Comparison of ENCODE assay signal across 20 cellular contexts in genomic region chr12:91222746-91223145, GRCh38. TPM values are rescaled to one million over a fixed set of nuclear protein-coding genes. Genes with fewer than 3 reads are reported as not detected.
DNase-seq lines count a peak whose midpoint lies in the region; ATAC-seq, FAIRE-seq and TF ChIP-seq lines count a peak whose summit lies in the region.
"Had no signal": no experiment of that assay in that cellular context is flagged by ENCODE, and none has a peak within 500 bp of the region (broad histone marks: within the 10 kb centered on the region; RNA-seq: fewer than 3 reads in every experiment).

No MANE protein-coding gene starts in this region.

- H3K9me3 ChIP-seq in stomach (no peaks in the 10 kb centered on the region), Peyer's patch (no peaks in the 10 kb centered on the region)

- no peak for FAIRE-seq in GM19239 (lab: Jason Lieb, UNC)
- FAIRE-seq: HTR-8/SVneo, RCC 7860 had no signal

- 50 to 65% (median 57%) methylated on average over 3 of the region's 3 CpGs for WGBS in stomach, 5 donors

- H3K4me1 ChIP-seq in stomach: peaks cover 0 to 7% (median 0%) of the 10 kb centered on the region in 4 donors
- H3K4me1 ChIP-seq in Peyer's patch: no peaks in the 10 kb centered on the region

- TF ChIP-seq POLR2A in stomach (IDR thresholded peaks at IDR 0.05) (no peak), Peyer's patch (IDR thresholded peaks at IDR 0.05) (no peak)

- intact Hi-C loops in left ventricle myocardium superior (cut with micrococcal nuclease): no loop called here
- intact Hi-C loops in stomach (cut with DNase I; ENCODE audit: low total_unique reads): no loop called here

- DNase-seq in HS-27A (ENCODE audit: low read depth) (peak; percentile 34), astrocyte of the hippocampus (ENCODE audit: low read depth, low spot score) (peak; percentile 50), left ventricle myocardium superior (no peak), stomach (no peak), GM19239 (ENCODE audit: insufficient read length, low spot score) (no peak), Peyer's patch (no peak)
- DNase-seq: activated CD4-positive, alpha-beta T cell treated with anti-CD3 and anti-CD28 coated beads for 4 hours; activated naive CD8-positive, alpha-beta T cell treated with anti-CD3 and anti-CD28 coated beads, Interleukin-2, amount 10 ng/mL, durations not matched to agents 7 days and 5 days; activated T-cell treated with anti-CD3 and anti-CD28 coated beads, Interleukin-2, amount 50 U/mL, for 1 hour; CD8-positive, alpha-beta T cell; cortex of kidney; immature natural killer cell; MM.1S; NCI-H1930; NCI-H69; stimulated activated CD4-positive, alpha-beta T cell treated with anti-CD3 and anti-CD28 coated beads, Interleukin-12 subunit alpha, Interleukin-12 subunit beta, amount 100 ng/mL, for 4 hours had no signal

- no peak for TF ChIP-seq CTCF in stomach (IDR thresholded peaks at IDR 0.05)
- no peak for TF ChIP-seq CTCF in Peyer's patch (IDR thresholded peaks at IDR 0.05)

- H3K27ac ChIP-seq in stomach: peak overlapping the region in 3 of 5 donors; percentile 5 to 31 (median 22)
- H3K27ac ChIP-seq in Peyer's patch: no peak overlapping the region

- H3K36me3 ChIP-seq in stomach (no peaks in the 10 kb centered on the region), Peyer's patch (no peaks in the 10 kb centered on the region)

- ATAC-seq in left ventricle myocardium superior (peak; percentile 38), HG03469 (IDR thresholded peaks at IDR 0.05; ENCODE audit: unreplicated experiment) (no peak)
- ATAC-seq: CD8-positive, alpha-beta T cell had no signal

- H3K27me3 ChIP-seq in stomach (no peaks in the 10 kb centered on the region), Peyer's patch (no peaks in the 10 kb centered on the region)

- no peak for TF ChIP-seq EP300 in stomach (IDR thresholded peaks at IDR 0.05)

- H3K4me3 ChIP-seq in stomach (no peak overlapping the region), Peyer's patch (no peak overlapping the region)

RNA-seq across cellular contexts. Expression of gene DCN, which starts 40.1 kb away (rescaled TPM):
- total RNA-seq in left ventricle myocardium superior (741 TPM), stomach (1,000 to 10,000 TPM in 1 of 5 donors, 100 to 1,000 TPM in 4; 189 to 1,044 (median 516) TPM), Peyer's patch (100 to 1,000 TPM; 142 to 543 (median 309) TPM)
- 100 to 1,000 TPM; 145 to 368 (median 223) TPM for polyA plus RNA-seq in stomach
- total RNA-seq: activated naive CD8-positive, alpha-beta T cell treated with anti-CD3 and anti-CD28 coated beads, Interleukin-2, amount 10 ng/mL, durations not matched to agents 7 days and 5 days; CD8-positive, alpha-beta T cell; G401 had no signal
- polyA plus RNA-seq: immature natural killer cell had no signal

Comparison
In these comparisons a context has a peak if more than half of its experiments do, and no peak if none do; other contexts are left out.
1. DNase-seq: peak in HS-27A (single experiment) and astrocyte of the hippocampus (single experiment); none in left ventricle myocardium superior (single experiment), stomach (single experiment), GM19239 (single experiment) and Peyer's patch (0 of 3).
2. H3K27ac ChIP-seq: peak in stomach (3 of 5); none in Peyer's patch (0 of 4).